Comparison of ENCODE assay signal across 1 cellular context in the genomic region with DNA sequence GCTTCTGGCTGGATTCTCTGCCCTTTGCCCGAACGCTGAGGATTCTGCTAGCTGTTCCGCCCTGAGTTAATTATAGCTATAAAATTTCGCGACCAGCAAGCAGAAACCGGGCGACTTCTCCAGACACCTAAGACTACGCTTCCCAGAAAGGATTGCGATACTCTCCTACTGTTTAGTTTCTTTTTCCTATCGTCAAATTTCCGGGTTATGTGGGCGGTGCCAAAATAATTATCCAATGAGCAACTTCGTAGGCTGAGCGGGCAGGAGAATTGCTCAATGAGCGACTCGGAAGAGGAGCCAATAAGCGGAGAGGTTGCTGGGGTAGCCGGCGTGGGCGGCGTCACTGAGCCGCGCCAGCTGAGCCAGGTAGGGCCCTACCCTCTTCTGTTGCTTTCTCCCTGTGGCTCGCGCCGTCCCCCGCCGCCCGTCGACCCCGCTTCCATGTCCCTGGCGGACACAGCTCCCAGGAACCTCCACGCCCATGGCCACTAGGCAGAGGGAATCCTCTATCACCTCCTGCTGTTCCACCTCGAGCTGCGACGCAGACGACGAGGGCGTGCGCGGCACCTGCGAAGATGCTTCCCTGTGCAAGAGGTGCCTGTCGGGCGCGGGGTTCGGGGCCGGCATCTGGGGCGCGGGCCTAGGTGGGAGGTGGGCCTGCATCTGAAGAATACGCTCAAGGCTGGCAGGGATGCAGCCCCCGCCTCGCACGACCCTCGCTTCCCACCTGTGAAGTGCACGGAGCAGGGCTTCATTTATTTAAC.
A peak's percentile ranks its signal among the peaks of the same experiment; 100 is the strongest.
TF ChIP-seq lines count a peak whose summit lies in the region.

LCMT1 (plus strand) TSS at position 340 of the 764 bp plus-strand sequence; CDS start at position 482, 142 bp downstream.

TF ChIP-seq in HEK293, 187 proteins besides CTCF, POLR2A, EP300 and RAD21 (continued from another document and continues in another):
- no peak for TF ChIP-seq ZSCAN18 (tag by site-specific recombination; IDR thresholded peaks at IDR 0.05)
- peak; percentile 46; the same call in 1 of the 2 replicates for TF ChIP-seq ZNF692 (tag by site-specific recombination; IDR thresholded peaks at IDR 0.05)
- no peak for TF ChIP-seq ZNF404 (tag by site-specific recombination; IDR thresholded peaks at IDR 0.05)
- TF ChIP-seq ZSCAN23 (tag by site-specific recombination; IDR thresholded peaks at IDR 0.05), result no peak
- no peak for TF ChIP-seq ZNF596 (tag by site-specific recombination; IDR thresholded peaks at IDR 0.05)
- peak; percentile 43; the same call in 1 of the 2 replicates for TF ChIP-seq ZIC2 (tag by site-specific recombination; IDR thresholded peaks at IDR 0.05)
- TF ChIP-seq, protein P1, sequence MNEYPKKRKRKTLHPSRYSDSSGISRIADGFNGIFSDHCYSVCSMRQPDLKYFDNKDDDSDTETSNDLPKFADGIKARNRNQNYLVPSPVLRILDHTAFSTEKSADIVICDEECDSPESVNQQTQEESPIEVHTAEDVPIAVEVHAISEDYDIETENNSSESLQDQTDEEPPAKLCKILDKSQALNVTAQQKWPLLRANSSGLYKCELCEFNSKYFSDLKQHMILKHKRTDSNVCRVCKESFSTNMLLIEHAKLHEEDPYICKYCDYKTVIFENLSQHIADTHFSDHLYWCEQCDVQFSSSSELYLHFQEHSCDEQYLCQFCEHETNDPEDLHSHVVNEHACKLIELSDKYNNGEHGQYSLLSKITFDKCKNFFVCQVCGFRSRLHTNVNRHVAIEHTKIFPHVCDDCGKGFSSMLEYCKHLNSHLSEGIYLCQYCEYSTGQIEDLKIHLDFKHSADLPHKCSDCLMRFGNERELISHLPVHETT (tag by site-specific recombination; IDR thresholded peaks at IDR 0.05), result no peak
- no peak for TF ChIP-seq ZNF132 (tag by site-specific recombination; IDR thresholded peaks at IDR 0.05; ENCODE audit: borderline replicate concordance)
- TF ChIP-seq, protein P2, sequence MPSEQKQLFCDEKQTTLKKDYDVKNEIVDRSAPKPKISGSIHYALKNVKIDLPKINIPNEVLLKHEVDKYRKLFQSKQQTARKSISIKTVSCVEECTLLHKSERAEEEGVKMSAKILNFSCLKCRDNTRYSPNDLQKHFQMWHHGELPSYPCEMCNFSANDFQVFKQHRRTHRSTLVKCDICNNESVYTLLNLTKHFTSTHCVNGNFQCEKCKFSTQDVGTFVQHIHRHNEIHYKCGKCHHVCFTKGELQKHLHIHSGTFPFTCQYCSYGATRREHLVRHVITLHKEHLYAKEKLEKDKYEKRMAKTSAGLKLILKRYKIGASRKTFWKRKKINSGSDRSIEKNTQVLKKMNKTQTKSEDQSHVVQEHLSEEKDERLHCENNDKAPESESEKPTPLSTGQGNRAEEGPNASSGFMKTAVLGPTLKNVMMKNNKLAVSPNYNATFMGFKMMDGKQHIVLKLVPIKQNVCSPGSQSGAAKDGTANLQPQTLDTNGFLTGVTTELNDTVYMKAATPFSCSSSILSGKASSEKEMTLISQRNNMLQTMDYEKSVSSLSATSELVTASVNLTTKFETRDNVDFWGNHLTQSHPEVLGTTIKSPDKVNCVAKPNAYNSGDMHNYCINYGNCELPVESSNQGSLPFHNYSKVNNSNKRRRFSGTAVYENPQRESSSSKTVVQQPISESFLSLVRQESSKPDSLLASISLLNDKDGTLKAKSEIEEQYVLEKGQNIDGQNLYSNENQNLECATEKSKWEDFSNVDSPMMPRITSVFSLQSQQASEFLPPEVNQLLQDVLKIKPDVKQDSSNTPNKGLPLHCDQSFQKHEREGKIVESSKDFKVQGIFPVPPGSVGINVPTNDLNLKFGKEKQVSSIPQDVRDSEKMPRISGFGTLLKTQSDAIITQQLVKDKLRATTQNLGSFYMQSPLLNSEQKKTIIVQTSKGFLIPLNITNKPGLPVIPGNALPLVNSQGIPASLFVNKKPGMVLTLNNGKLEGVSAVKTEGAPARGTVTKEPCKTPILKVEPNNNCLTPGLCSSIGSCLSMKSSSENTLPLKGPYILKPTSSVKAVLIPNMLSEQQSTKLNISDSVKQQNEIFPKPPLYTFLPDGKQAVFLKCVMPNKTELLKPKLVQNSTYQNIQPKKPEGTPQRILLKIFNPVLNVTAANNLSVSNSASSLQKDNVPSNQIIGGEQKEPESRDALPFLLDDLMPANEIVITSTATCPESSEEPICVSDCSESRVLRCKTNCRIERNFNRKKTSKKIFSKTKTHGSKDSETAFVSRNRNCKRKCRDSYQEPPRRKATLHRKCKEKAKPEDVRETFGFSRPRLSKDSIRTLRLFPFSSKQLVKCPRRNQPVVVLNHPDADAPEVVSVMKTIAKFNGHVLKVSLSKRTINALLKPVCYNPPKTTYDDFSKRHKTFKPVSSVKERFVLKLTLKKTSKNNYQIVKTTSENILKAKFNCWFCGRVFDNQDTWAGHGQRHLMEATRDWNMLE (tag by site-specific recombination; conservative IDR thresholded peaks at IDR 0.05; ENCODE audit: low read depth), result 0 out of 2 replicates have a peak, but pooled peaks have one; percentile 30
- TF ChIP-seq SETDB1 (IDR thresholded peaks at IDR 0.05; ENCODE audit: insufficient read length, low read length), result no peak
- no peak for TF ChIP-seq ZNF626 (tag by site-specific recombination; IDR thresholded peaks at IDR 0.05)
- no peak for TF ChIP-seq ZNF366 (tag by site-specific recombination; conservative IDR thresholded peaks at IDR 0.05)
- no peak for TF ChIP-seq ZNF184 (tag by site-specific recombination; IDR thresholded peaks at IDR 0.05)
- no peak for TF ChIP-seq ZNF324 (tag by site-specific recombination; IDR thresholded peaks at IDR 0.05)
- peak; percentile 82 for TF ChIP-seq KLF9 (tag by site-specific recombination; IDR thresholded peaks at IDR 0.05; ENCODE audit: low read depth)
- no peak for TF ChIP-seq ZNF174 (tag by site-specific recombination; IDR thresholded peaks at IDR 0.05)
- TF ChIP-seq ZNF544 (tag by site-specific recombination; IDR thresholded peaks at IDR 0.05), result no peak
- TF ChIP-seq REST (tag by site-specific recombination; IDR thresholded peaks at IDR 0.05), result peak; percentile 11; the same call in 1 of the 2 replicates
- no peak for TF ChIP-seq SCRT1 (tag by site-specific recombination; IDR thresholded peaks at IDR 0.05; ENCODE audit: borderline replicate concordance)
- no peak for TF ChIP-seq ZNF585B (tag by site-specific recombination; IDR thresholded peaks at IDR 0.05)
- peak; percentile 69 for TF ChIP-seq ZNF561 (tag by site-specific recombination; IDR thresholded peaks at IDR 0.05; ENCODE audit: borderline replicate concordance)
- no peak for TF ChIP-seq ZNF623 (tag by site-specific recombination; IDR thresholded peaks at IDR 0.05)
- TF ChIP-seq BCL11A (tag by site-specific recombination; IDR thresholded peaks at IDR 0.05; ENCODE audit: low read depth), result no peak
- no peak for TF ChIP-seq ZNF302 (tag by site-specific recombination; IDR thresholded peaks at IDR 0.05; ENCODE audit: low read depth)
- TF ChIP-seq ZNF514 (tag by site-specific recombination; IDR thresholded peaks at IDR 0.05), result no peak
- no peak for TF ChIP-seq ZNF157 (tag by site-specific recombination; IDR thresholded peaks at IDR 0.05)
- TF ChIP-seq ZNF658 (tag by site-specific recombination; IDR thresholded peaks at IDR 0.05), result no peak
- TF ChIP-seq ZNF785 (tag by site-specific recombination; IDR thresholded peaks at IDR 0.05), result no peak
- TF ChIP-seq ZNF792 (tag by site-specific recombination; IDR thresholded peaks at IDR 0.05), result no peak
- TF ChIP-seq ZNF239 (tag by site-specific recombination; IDR thresholded peaks at IDR 0.05), result no peak
- no peak for TF ChIP-seq ZBTB21 (tag by site-specific recombination; IDR thresholded peaks at IDR 0.05)
- TF ChIP-seq ZNF391 (tag by site-specific recombination; IDR thresholded peaks at IDR 0.05; ENCODE audit: borderline replicate concordance, low read depth), result no peak
- no peak for TF ChIP-seq ZNF560 (tag by site-specific recombination; IDR thresholded peaks at IDR 0.05; ENCODE audit: borderline replicate concordance)
- TF ChIP-seq ZNF48 (tag by site-specific recombination; IDR thresholded peaks at IDR 0.05), result no peak
- TF ChIP-seq ZNF311 (tag by site-specific recombination; IDR thresholded peaks at IDR 0.05; ENCODE audit: borderline replicate concordance), result no peak
- no peak for TF ChIP-seq GLIS1 (tag by site-specific recombination; IDR thresholded peaks at IDR 0.05)
- TF ChIP-seq ZNF654 (tag by site-specific recombination; IDR thresholded peaks at IDR 0.05; ENCODE audit: low read depth), result no peak
- TF ChIP-seq, protein P3, sequence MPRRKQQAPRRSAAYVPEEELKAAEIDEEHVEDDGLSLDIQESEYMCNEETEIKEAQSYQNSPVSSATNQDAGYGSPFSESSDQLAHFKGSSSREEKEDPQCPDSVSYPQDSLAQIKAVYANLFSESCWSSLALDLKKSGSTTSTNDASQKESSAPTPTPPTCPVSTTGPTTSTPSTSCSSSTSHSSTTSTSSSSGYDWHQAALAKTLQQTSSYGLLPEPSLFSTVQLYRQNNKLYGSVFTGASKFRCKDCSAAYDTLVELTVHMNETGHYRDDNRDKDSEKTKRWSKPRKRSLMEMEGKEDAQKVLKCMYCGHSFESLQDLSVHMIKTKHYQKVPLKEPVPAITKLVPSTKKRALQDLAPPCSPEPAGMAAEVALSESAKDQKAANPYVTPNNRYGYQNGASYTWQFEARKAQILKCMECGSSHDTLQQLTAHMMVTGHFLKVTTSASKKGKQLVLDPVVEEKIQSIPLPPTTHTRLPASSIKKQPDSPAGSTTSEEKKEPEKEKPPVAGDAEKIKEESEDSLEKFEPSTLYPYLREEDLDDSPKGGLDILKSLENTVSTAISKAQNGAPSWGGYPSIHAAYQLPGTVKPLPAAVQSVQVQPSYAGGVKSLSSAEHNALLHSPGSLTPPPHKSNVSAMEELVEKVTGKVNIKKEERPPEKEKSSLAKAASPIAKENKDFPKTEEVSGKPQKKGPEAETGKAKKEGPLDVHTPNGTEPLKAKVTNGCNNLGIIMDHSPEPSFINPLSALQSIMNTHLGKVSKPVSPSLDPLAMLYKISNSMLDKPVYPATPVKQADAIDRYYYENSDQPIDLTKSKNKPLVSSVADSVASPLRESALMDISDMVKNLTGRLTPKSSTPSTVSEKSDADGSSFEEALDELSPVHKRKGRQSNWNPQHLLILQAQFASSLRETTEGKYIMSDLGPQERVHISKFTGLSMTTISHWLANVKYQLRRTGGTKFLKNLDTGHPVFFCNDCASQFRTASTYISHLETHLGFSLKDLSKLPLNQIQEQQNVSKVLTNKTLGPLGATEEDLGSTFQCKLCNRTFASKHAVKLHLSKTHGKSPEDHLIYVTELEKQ (tag by site-specific recombination; IDR thresholded peaks at IDR 0.05; ENCODE audit: borderline replicate concordance), result no peak
- TF ChIP-seq HOXA7 (CRISPR knock-in tag; IDR thresholded peaks at IDR 0.05; ENCODE audit: borderline replicate concordance), result no peak
- no peak for TF ChIP-seq ZNF660 (tag by site-specific recombination; IDR thresholded peaks at IDR 0.05)
- TF ChIP-seq KLF7 (tag by site-specific recombination; IDR thresholded peaks at IDR 0.05; ENCODE audit: borderline replicate concordance), result no peak
- TF ChIP-seq ZNF776 (tag by site-specific recombination; IDR thresholded peaks at IDR 0.05; ENCODE audit: borderline replicate concordance), result no peak
- TF ChIP-seq ZNF768 (tag by site-specific recombination; IDR thresholded peaks at IDR 0.05), result no peak
- TF ChIP-seq IKZF3 (tag by site-specific recombination; IDR thresholded peaks at IDR 0.05), result no peak
- no peak for TF ChIP-seq ZNF24 (tag by site-specific recombination; IDR thresholded peaks at IDR 0.05)
- no peak for TF ChIP-seq KLF16 (tag by site-specific recombination; IDR thresholded peaks at IDR 0.05)
